2 cellular contexts compared by ENCODE assay signal in the genomic region with DNA sequence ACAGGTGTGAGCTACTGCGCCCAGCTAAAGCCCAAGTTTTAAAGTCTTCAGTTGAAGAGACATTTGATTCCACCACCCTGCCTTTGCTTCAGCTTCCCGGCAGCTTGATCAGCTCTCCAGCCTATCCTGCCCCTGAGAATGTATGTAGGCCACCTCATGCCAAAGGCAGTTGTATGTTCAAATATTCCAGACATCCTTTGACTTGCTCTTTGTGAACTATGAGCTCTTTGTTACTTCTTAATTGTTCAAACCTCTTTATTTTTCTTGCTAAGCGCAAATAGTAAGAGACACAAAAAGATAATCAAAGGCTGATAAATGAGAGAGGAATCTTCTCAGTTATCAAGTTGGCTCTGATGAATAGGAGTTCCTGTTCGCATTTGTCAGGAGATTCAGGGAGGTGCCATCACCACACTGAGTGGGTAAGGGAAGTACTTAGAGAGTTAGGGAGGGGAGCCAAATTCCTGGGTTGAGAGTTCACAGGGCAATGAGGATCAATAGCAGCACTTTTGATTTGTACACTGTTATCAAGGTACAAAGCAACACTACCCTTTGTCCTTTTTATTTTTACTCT.
TF ChIP-seq lines count a peak whose summit lies in the region.

No MANE protein-coding gene starts in this region.

TF ChIP-seq in HEK293, 187 proteins besides CTCF, POLR2A, EP300 and RAD21:
- TF ChIP-seq GFI1B (tag by site-specific recombination; IDR thresholded peaks at IDR 0.05): no peak
- no peak for TF ChIP-seq ZNF140 (tag by site-specific recombination; IDR thresholded peaks at IDR 0.05)
- no peak for TF ChIP-seq ZNF426 (tag by site-specific recombination; IDR thresholded peaks at IDR 0.05)
- no peak for TF ChIP-seq ZNF155 (tag by site-specific recombination; IDR thresholded peaks at IDR 0.05)
- peak; percentile 59; the same call in 1 of the 2 replicates for TF ChIP-seq ZBTB48 (tag by site-specific recombination; IDR thresholded peaks at IDR 0.05)

TF ChIP-seq in liver, 16 proteins besides CTCF, POLR2A, EP300 and RAD21 (continued from another document):
- no peak for TF ChIP-seq FOXA1 (IDR thresholded peaks at IDR 0.05)
- peak in 1 of 2 donors; percentile 62 for TF ChIP-seq JUND (IDR thresholded peaks at IDR 0.05)
- peak; percentile 40 for TF ChIP-seq FOXA2 (IDR thresholded peaks at IDR 0.05)
- TF ChIP-seq, protein P1, sequence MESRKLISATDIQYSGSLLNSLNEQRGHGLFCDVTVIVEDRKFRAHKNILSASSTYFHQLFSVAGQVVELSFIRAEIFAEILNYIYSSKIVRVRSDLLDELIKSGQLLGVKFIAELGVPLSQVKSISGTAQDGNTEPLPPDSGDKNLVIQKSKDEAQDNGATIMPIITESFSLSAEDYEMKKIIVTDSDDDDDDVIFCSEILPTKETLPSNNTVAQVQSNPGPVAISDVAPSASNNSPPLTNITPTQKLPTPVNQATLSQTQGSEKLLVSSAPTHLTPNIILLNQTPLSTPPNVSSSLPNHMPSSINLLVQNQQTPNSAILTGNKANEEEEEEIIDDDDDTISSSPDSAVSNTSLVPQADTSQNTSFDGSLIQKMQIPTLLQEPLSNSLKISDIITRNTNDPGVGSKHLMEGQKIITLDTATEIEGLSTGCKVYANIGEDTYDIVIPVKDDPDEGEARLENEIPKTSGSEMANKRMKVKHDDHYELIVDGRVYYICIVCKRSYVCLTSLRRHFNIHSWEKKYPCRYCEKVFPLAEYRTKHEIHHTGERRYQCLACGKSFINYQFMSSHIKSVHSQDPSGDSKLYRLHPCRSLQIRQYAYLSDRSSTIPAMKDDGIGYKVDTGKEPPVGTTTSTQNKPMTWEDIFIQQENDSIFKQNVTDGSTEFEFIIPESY (IDR thresholded peaks at IDR 0.05): peak; percentile 17
- TF ChIP-seq, protein P2, sequence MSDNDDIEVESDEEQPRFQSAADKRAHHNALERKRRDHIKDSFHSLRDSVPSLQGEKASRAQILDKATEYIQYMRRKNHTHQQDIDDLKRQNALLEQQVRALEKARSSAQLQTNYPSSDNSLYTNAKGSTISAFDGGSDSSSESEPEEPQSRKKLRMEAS (IDR thresholded peaks at IDR 0.05): peak; percentile 65
- peak; percentile 75 for TF ChIP-seq SP1 (IDR thresholded peaks at IDR 0.05)
- TF ChIP-seq, protein P3, sequence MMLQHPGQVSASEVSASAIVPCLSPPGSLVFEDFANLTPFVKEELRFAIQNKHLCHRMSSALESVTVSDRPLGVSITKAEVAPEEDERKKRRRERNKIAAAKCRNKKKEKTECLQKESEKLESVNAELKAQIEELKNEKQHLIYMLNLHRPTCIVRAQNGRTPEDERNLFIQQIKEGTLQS (IDR thresholded peaks at IDR 0.05): peak; percentile 22
- TF ChIP-seq GABPA (IDR thresholded peaks at IDR 0.05 in 1 of 2, conservative IDR thresholded peaks at IDR 0.05 in 1 of 2): peak; percentile 24 to 48
- TF ChIP-seq, protein P4, sequence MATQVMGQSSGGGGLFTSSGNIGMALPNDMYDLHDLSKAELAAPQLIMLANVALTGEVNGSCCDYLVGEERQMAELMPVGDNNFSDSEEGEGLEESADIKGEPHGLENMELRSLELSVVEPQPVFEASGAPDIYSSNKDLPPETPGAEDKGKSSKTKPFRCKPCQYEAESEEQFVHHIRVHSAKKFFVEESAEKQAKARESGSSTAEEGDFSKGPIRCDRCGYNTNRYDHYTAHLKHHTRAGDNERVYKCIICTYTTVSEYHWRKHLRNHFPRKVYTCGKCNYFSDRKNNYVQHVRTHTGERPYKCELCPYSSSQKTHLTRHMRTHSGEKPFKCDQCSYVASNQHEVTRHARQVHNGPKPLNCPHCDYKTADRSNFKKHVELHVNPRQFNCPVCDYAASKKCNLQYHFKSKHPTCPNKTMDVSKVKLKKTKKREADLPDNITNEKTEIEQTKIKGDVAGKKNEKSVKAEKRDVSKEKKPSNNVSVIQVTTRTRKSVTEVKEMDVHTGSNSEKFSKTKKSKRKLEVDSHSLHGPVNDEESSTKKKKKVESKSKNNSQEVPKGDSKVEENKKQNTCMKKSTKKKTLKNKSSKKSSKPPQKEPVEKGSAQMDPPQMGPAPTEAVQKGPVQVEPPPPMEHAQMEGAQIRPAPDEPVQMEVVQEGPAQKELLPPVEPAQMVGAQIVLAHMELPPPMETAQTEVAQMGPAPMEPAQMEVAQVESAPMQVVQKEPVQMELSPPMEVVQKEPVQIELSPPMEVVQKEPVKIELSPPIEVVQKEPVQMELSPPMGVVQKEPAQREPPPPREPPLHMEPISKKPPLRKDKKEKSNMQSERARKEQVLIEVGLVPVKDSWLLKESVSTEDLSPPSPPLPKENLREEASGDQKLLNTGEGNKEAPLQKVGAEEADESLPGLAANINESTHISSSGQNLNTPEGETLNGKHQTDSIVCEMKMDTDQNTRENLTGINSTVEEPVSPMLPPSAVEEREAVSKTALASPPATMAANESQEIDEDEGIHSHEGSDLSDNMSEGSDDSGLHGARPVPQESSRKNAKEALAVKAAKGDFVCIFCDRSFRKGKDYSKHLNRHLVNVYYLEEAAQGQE (IDR thresholded peaks at IDR 0.05): no peak
- TF ChIP-seq EGR1 (IDR thresholded peaks at IDR 0.05; ENCODE audit: low read depth in 2 of 2): no peak
- TF ChIP-seq HNF4A (conservative IDR thresholded peaks at IDR 0.05): peak; percentile 89 to 94
- TF ChIP-seq YY1 (IDR thresholded peaks at IDR 0.05): no peak
- no peak for TF ChIP-seq TAF1 (conservative IDR thresholded peaks at IDR 0.05)
- peak; percentile 84 to 88 for TF ChIP-seq RXRA (IDR thresholded peaks at IDR 0.05)
